20 cellular contexts compared by ENCODE assay signal in the genomic region with DNA sequence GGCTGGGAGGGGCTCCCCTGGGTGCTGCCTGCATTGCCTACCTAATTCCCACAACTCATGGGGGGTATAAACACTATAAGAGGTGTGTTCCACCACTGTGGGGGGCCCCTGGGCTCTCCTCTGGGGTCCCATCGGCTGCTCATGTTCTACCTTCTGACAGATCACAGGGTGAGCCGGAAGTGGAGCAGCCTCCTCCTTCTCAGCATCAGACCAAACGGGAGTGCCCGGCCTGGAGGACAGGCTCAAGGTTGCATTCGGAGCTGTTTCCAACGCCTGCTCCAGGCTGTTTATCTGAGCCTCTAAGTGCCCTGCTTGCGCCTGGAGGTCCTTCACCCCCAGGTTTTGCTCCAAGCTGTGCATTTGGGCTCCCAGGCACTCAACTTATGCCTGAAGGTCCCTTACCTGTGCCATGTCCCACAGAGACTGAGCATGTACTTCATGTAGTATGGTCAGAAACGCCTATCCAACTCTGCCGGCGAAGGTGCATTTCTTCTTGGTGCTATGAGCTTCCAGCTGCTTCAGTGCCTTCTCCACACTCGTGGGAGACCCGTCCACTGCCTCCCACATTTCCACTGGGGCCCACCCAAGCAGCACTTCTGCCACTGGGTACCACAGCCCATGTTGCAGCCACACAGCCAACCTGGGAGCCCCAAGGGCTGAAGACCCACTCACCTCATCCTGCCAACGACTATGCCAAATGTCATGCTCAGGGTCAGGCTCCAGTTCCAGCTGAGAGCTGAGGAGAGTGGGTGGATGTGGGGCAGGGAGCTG.
DNase-seq lines count a peak whose midpoint lies in the region; ATAC-seq, FAIRE-seq and TF ChIP-seq lines count a peak whose summit lies in the region.
"Had no signal": no experiment of that assay in that cellular context is flagged by ENCODE, and none has a peak within 500 bp of the region (broad histone marks: within the 10 kb centered on the region; RNA-seq: fewer than 3 reads in every experiment).

No MANE protein-coding gene starts in this region.

- H3K27me3 ChIP-seq in H1 (replicated peaks in 1 of 4; ENCODE audit: control insufficient read depth in 3 of 4, extremely low read depth in 1 of 4, insufficient read depth in 3 of 4, low read length in 3 of 4) (no peaks in the 10 kb centered on the region), pancreas (no peaks in the 10 kb centered on the region)
- H3K27me3 ChIP-seq: BLaER1, MG63 had no signal

- no peaks in the 10 kb centered on the region for H3K79me1 ChIP-seq in H1 (ENCODE audit: low read depth, low read length)

- H3K4ac ChIP-seq in H1 (replicated peaks; ENCODE audit: insufficient read length, low read depth, low read length): no peak overlapping the region

- H4K5ac ChIP-seq in H1 (ENCODE audit: insufficient read length, low read depth, low read length): no peak overlapping the region

- H3K18ac ChIP-seq in H1 (ENCODE audit: extremely low read depth, low read length): no peak overlapping the region

- CTCF ChIA-PET in H1 (lab: Charles Lee; ENCODE audit: partially characterized antibody): interaction anchor here (0.9 to 1.3 kb wide), 3 partner anchors 16 to 72 kb away, joined by 3 to 4 read pairs (median 3); no protein-coding TSS in a partner anchor

- TF ChIP-seq RAD21 in H1 (IDR thresholded peaks at IDR 0.05 in 1 of 2, conservative IDR thresholded peaks at IDR 0.05 in 1 of 2; ENCODE audit: low read depth in 2 of 2, low read length in 2 of 2): no peak

- H3K14ac ChIP-seq in H1 (ENCODE audit: insufficient read length): no peak overlapping the region

- no peaks in the 10 kb centered on the region for H3K23me2 ChIP-seq in H1 (ENCODE audit: low read depth, low read length)

- intact Hi-C loops in Right ventricle myocardium superior (cut with DNase I) (no loop called here), Right ventricle myocardium inferior (cut with DNase I) (no loop called here), pancreas (cut with DNase I) (no loop called here)

- H3K9ac ChIP-seq in H1 (replicated peaks in 1 of 4; ENCODE audit: extremely low read depth in 1 of 4, low read depth in 3 of 4, low read length in 3 of 4): no peak overlapping the region
- H3K9ac ChIP-seq: BLaER1 had no signal

- H3K4me1 ChIP-seq in H1 (replicated peaks in 1 of 4; ENCODE audit: control insufficient read depth in 3 of 4, insufficient read depth in 4 of 4, low read length in 3 of 4) (no peaks in the 10 kb centered on the region), pancreas (peaks cover 0 to 7% (median 0%) of the 10 kb centered on the region in 3 donors)
- H3K4me1 ChIP-seq: BLaER1 had no signal

- POLR2A ChIA-PET in H1 (lab: Charles Lee; ENCODE audit: partially characterized antibody): no interaction called here

- no peaks in the 10 kb centered on the region for H4K20me1 ChIP-seq in H1 (replicated peaks in 1 of 2; ENCODE audit: control insufficient read depth in 1 of 2, insufficient read depth in 2 of 2, low read length in 2 of 2)
- H4K20me1 ChIP-seq: BLaER1 had no signal

- no peak overlapping the region for H3K4me2 ChIP-seq in H1 (ENCODE audit: insufficient read depth in 1 of 2, low read depth in 2 of 2, low read length in 2 of 2)
- H3K4me2 ChIP-seq: BLaER1 had no signal

- DNase-seq in Right ventricle myocardium superior (no peak), Right ventricle myocardium inferior (ENCODE audit: missing footprints) (no peak), NCI-H2196 (lab: John Stamatoyannopoulos, UW; ENCODE audit: unreplicated experiment) (peak; percentile 56), H1 (ENCODE audit: low read depth in 1 of 2, low spot score in 2 of 2) (no peak), pancreas (peak; percentile 5 to 56 (median 20)), GDM1 (lab: John Stamatoyannopoulos, UW) (no peak)
- no peak for DNase-seq in activated CD4-positive, alpha-beta T cell treated with anti-CD3 and anti-CD28 coated beads for 1 hour
- DNase-seq: CD8-positive, alpha-beta T cell; H9; IMR-90; Karpas-422; MG63; NCI-H187; NCI-H774; SIG-M5 had no signal

- H2AFZ ChIP-seq in H1 (ENCODE audit: low read length): peak overlapping the region; percentile 70; the same call in 1 of the 2 replicates

- H3K36me3 ChIP-seq in H1 (ENCODE audit: control insufficient read depth in 2 of 4, insufficient read depth in 4 of 4, low read length in 3 of 4) (no peaks in the 10 kb centered on the region), pancreas (no peaks in the 10 kb centered on the region)
- H3K36me3 ChIP-seq: BLaER1, MG63 had no signal

- no peak for TF ChIP-seq CTCF in H1 (IDR thresholded peaks at IDR 0.05; ENCODE audit: control extremely low read depth in 1 of 3, insufficient read depth in 1 of 3, low read depth in 1 of 3, low read length in 3 of 3)
- no peak for TF ChIP-seq CTCF in pancreas (IDR thresholded peaks at IDR 0.05)

- H3K9me3 ChIP-seq in H1 (ENCODE audit: insufficient read depth in 2 of 2, low read depth in 1 of 2, low read length in 1 of 2) (no peaks in the 10 kb centered on the region), pancreas (no peaks in the 10 kb centered on the region)
- H3K9me3 ChIP-seq: BLaER1, MG63 had no signal

- H2BK12ac ChIP-seq in H1 (ENCODE audit: low read depth, low read length): no peak overlapping the region

- H3K56ac ChIP-seq in H1 (replicated peaks; ENCODE audit: insufficient read length, low read depth, low read length): no peak overlapping the region

- no peaks in the 10 kb centered on the region for H3K79me2 ChIP-seq in H1 (ENCODE audit: control insufficient read depth in 1 of 2, insufficient read depth in 2 of 2, low read length in 2 of 2)

- FAIRE-seq in H1 (lab: Jason Lieb, UNC): no peak
- FAIRE-seq in pancreas (lab: Jason Lieb, UNC): no peak
- FAIRE-seq: D721Med, GM19239 had no signal

- H2AK5ac ChIP-seq in H1 (ENCODE audit: low read depth, low read length): no peak overlapping the region

- ATAC-seq in Right ventricle myocardium superior (ENCODE audit: poor library complexity) (peak; percentile 76), Right ventricle myocardium inferior (no peak), pancreas (peak; percentile 59 to 70 (median 64)), GM19351 (IDR thresholded peaks at IDR 0.05; ENCODE audit: unreplicated experiment) (no peak)
- ATAC-seq: CD8-positive, alpha-beta T cell; Panc1 had no signal

- H3K4me3 ChIP-seq in H1 (ENCODE audit: extremely low read depth in 1 of 4, insufficient read depth in 2 of 4, low read depth in 3 of 4, low read length in 4 of 4) (no peak overlapping the region), pancreas (no peak overlapping the region)
- H3K4me3 ChIP-seq: BLaER1, MG63 had no signal

- no peak overlapping the region for H4K91ac ChIP-seq in H1 (replicated peaks; ENCODE audit: insufficient read length, low read length)

- no peak overlapping the region for H2BK120ac ChIP-seq in H1 (replicated peaks; ENCODE audit: low read depth, low read length)

- no peak overlapping the region for H4K8ac ChIP-seq in H1 (ENCODE audit: extremely low read depth, insufficient read depth, low read length)

- no peak overlapping the region for H2BK5ac ChIP-seq in H1 (ENCODE audit: low read depth, low read length)

- H3K23ac ChIP-seq in H1 (ENCODE audit: insufficient read length): no peak overlapping the region

- no peak for TF ChIP-seq EP300 in H1 (IDR thresholded peaks at IDR 0.05; ENCODE audit: borderline replicate concordance in 1 of 2, low read depth in 2 of 2, low read length in 2 of 2)

- WGBS in H1 (ENCODE audit: extremely low coverage in 1 of 2, insufficient coverage in 1 of 2, insufficient read length in 1 of 2, insufficient replicate concordance in 2 of 2, low coverage in 1 of 2, low lambda C conversion rate in 2 of 2, missing lambda C conversion rate in 1 of 2), 2 experiments: 91% methylated on average over 13 of the region's 13 CpGs; no CpG with 5 or more reads in 1 of the 2 experiments
- 41 to 47% methylated on average over 13 of the region's 13 CpGs for WGBS in pancreas, 2 donors

- TF ChIP-seq POLR2A in H1 (IDR thresholded peaks at IDR 0.05; ENCODE audit: control extremely low read depth in 1 of 2, low read depth in 2 of 2, low read length in 2 of 2): no peak

- H2BK20ac ChIP-seq in H1 (ENCODE audit: low read length): no peak overlapping the region

- no peak overlapping the region for H2BK15ac ChIP-seq in H1 (ENCODE audit: low read length)

- H3K27ac ChIP-seq in H1 (ENCODE audit: low read depth, low read length) (no peak overlapping the region), pancreas (peak overlapping the region in 1 of 4 donors; percentile 11)
- H3K27ac ChIP-seq: BLaER1 had no signal

TF ChIP-seq in H1, 55 proteins besides CTCF, POLR2A, EP300 and RAD21:
- TF ChIP-seq SP4 (IDR thresholded peaks at IDR 0.05; ENCODE audit: low read length): no peak
- TF ChIP-seq CREB1 (IDR thresholded peaks at IDR 0.05): no peak
- TF ChIP-seq, protein P1, sequence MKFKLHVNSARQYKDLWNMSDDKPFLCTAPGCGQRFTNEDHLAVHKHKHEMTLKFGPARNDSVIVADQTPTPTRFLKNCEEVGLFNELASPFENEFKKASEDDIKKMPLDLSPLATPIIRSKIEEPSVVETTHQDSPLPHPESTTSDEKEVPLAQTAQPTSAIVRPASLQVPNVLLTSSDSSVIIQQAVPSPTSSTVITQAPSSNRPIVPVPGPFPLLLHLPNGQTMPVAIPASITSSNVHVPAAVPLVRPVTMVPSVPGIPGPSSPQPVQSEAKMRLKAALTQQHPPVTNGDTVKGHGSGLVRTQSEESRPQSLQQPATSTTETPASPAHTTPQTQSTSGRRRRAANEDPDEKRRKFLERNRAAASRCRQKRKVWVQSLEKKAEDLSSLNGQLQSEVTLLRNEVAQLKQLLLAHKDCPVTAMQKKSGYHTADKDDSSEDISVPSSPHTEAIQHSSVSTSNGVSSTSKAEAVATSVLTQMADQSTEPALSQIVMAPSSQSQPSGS (IDR thresholded peaks at IDR 0.05; ENCODE audit: low read length): no peak
- TF ChIP-seq SP2 (IDR thresholded peaks at IDR 0.05; ENCODE audit: low read length): no peak

Comparison
In these comparisons a context has a peak if more than half of its experiments do, and no peak if none do; other contexts are left out.
1. ATAC-seq: peak in Right ventricle myocardium superior (single experiment) and pancreas (4 of 4); none in Right ventricle myocardium inferior (single experiment) and GM19351 (single experiment).
2. DNase-seq: peak in NCI-H2196 (single experiment) and pancreas (6 of 6); none in Right ventricle myocardium superior (single experiment), Right ventricle myocardium inferior (single experiment), H1 (0 of 2), activated CD4-positive, alpha-beta T cell treated with anti-CD3 and anti-CD28 coated beads for 1 hour (single experiment) and GDM1 (single experiment).